15 cellular contexts compared by ENCODE assay signal in genomic region chr7:150944066-150945042, GRCh38. TPM values are rescaled to one million over a fixed set of nuclear protein-coding genes. Genes with fewer than 3 reads are reported as not detected.
DNase-seq lines count a peak whose midpoint lies in the region; ATAC-seq and TF ChIP-seq lines count a peak whose summit lies in the region.
"Had no signal": no experiment of that assay in that cellular context is flagged by ENCODE, and none has a peak within 500 bp of the region (broad histone marks: within the 10 kb centered on the region; RNA-seq: fewer than 3 reads in every experiment).

No MANE protein-coding gene starts in this region.

- peaks cover 44% of the 10 kb centered on the region for H3K27me3 ChIP-seq in left ventricle myocardium inferior (ENCODE audit: low read depth)
- no peaks in the 10 kb centered on the region for H3K27me3 ChIP-seq in CD8-positive, alpha-beta T cell (ENCODE audit: insufficient read depth, low read length)
- peaks cover 10% of the 10 kb centered on the region for H3K27me3 ChIP-seq in thyroid gland

- no peak overlapping the region for H3K4me3 ChIP-seq in left ventricle myocardium inferior
- no peak overlapping the region for H3K4me3 ChIP-seq in CD8-positive, alpha-beta T cell (ENCODE audit: low read depth, low read length)
- no peak overlapping the region for H3K4me3 ChIP-seq in thyroid gland (replicated peaks in 1 of 3)
- H3K4me3 ChIP-seq: tibial artery had no signal

- no peaks in the 10 kb centered on the region for H3K9me3 ChIP-seq in left ventricle myocardium inferior (replicated peaks)
- no peaks in the 10 kb centered on the region for H3K9me3 ChIP-seq in CD8-positive, alpha-beta T cell (ENCODE audit: low read length)
- H3K9me3 ChIP-seq in thyroid gland = no peaks in the 10 kb centered on the region
- H3K9me3 ChIP-seq: tibial artery had no signal

- H3K4me1 ChIP-seq in left ventricle myocardium inferior = peaks cover 61% of the 10 kb centered on the region
- peaks cover 21% of the 10 kb centered on the region for H3K4me1 ChIP-seq in CD8-positive, alpha-beta T cell (ENCODE audit: insufficient read depth, low read length)
- peaks cover 0 to 4% of the 10 kb centered on the region in 2 donors for H3K4me1 ChIP-seq in thyroid gland

- POLR2A ChIA-PET in CD8-positive, alpha-beta T cell (lab: Charles Lee) = no interaction called here

- TF ChIP-seq POLR2A in thyroid gland (IDR thresholded peaks at IDR 0.05) = no peak

- H3K27ac ChIP-seq in left ventricle myocardium inferior (replicated peaks) (peak overlapping the region; percentile 85), thyroid gland (no peak overlapping the region)
- H3K27ac ChIP-seq in CD8-positive, alpha-beta T cell (ENCODE audit: low read depth, low read length) = no peak overlapping the region
- H3K27ac ChIP-seq: tibial artery had no signal

- no peaks in the 10 kb centered on the region for H3K36me3 Mint-ChIP-seq in chondrocyte (ENCODE audit: low read depth)
- H3K36me3 Mint-ChIP-seq in nephron (ENCODE audit: low read depth) = peaks cover 1% of the 10 kb centered on the region
- H3K36me3 Mint-ChIP-seq in CD8-positive, alpha-beta T cell = no peaks in the 10 kb centered on the region
- H3K36me3 Mint-ChIP-seq: activated naive CD4-positive, alpha-beta T cell treated with anti-CD3 and anti-CD28 coated beads, Interleukin-2, amount 50 U/mL, for 72 hours had no signal

- CTCF ChIA-PET in CD8-positive, alpha-beta T cell (lab: Charles Lee) = no interaction called here

- DNase-seq in left ventricle myocardium inferior (no peak), left cardiac atrium (no peak), chondrocyte (ENCODE audit: low spot score) (peak; percentile 70), germinal center (ENCODE audit: low spot score) (no peak), thyroid gland (no peak)
- DNase-seq in CD8-positive, alpha-beta T cell = no peak
- DNase-seq: central memory CD4-positive, alpha-beta T cell; NCI-H2029; NCI-H526 treated with DMSO at 0.1 percent for 48 hours; OCI-M1 had no signal

- 88 to 94% methylated on average over 5 to 6 of the region's 6 CpGs for WGBS in thyroid gland, 2 donors

- no peaks in the 10 kb centered on the region for H3K9me3 Mint-ChIP-seq in chondrocyte (ENCODE audit: low read depth)
- no peaks in the 10 kb centered on the region for H3K9me3 Mint-ChIP-seq in nephron
- no peaks in the 10 kb centered on the region for H3K9me3 Mint-ChIP-seq in CD8-positive, alpha-beta T cell
- H3K9me3 Mint-ChIP-seq: activated naive CD4-positive, alpha-beta T cell treated with anti-CD3 and anti-CD28 coated beads, Interleukin-2, amount 50 U/mL, for 72 hours had no signal

- H3K36me3 ChIP-seq in left ventricle myocardium inferior (no peaks in the 10 kb centered on the region), thyroid gland (no peaks in the 10 kb centered on the region)
- H3K36me3 ChIP-seq in CD8-positive, alpha-beta T cell (ENCODE audit: insufficient read depth, low read length) = no peaks in the 10 kb centered on the region
- H3K36me3 ChIP-seq: tibial artery had no signal

- H3K4me1 Mint-ChIP-seq in chondrocyte (ENCODE audit: low read depth) (peaks cover 3% of the 10 kb centered on the region), nephron (peaks cover 26% of the 10 kb centered on the region)
- H3K4me1 Mint-ChIP-seq in CD8-positive, alpha-beta T cell (ENCODE audit: low read depth) = peaks cover 18% of the 10 kb centered on the region

- H3K27me3 Mint-ChIP-seq in chondrocyte (ENCODE audit: low read depth) = peaks cover 6% of the 10 kb centered on the region
- H3K27me3 Mint-ChIP-seq in nephron (ENCODE audit: low read depth) = no peaks in the 10 kb centered on the region
- peaks cover 6% of the 10 kb centered on the region for H3K27me3 Mint-ChIP-seq in CD8-positive, alpha-beta T cell (ENCODE audit: low read depth)

- TF ChIP-seq CTCF in left ventricle myocardium inferior (IDR thresholded peaks at IDR 0.05; ENCODE audit: borderline replicate concordance) (no peak), chondrocyte (IDR thresholded peaks at IDR 0.05) (no peak), nephron (IDR thresholded peaks at IDR 0.05; ENCODE audit: unreplicated experiment in 3 of 3) (no peak), thyroid gland (IDR thresholded peaks at IDR 0.05) (no peak)
- TF ChIP-seq CTCF in CD8-positive, alpha-beta T cell (IDR thresholded peaks at IDR 0.05) = no peak

- intact Hi-C loops in left ventricle myocardium inferior (cut with micrococcal nuclease) (no loop called here), left cardiac atrium (cut with DNase I) (loop anchor here in 1 of 2 donors (5.0 kb wide), 1 partner anchor 37 kb away; no protein-coding TSS in a partner anchor), thyroid gland (cut with DNase I) (no loop called here)
- intact Hi-C loops in CD8-positive, alpha-beta T cell (cut with DNase I, micrococcal nuclease) = no loop called here

- H3K4me3 Mint-ChIP-seq in chondrocyte (ENCODE audit: unreplicated experiment) = no peak overlapping the region
- H3K4me3 Mint-ChIP-seq in nephron = no peak overlapping the region
- no peak overlapping the region for H3K4me3 Mint-ChIP-seq in CD8-positive, alpha-beta T cell

- H3K27ac Mint-ChIP-seq in chondrocyte (ENCODE audit: unreplicated experiment) (no peak overlapping the region), nephron (peak overlapping the region in 2 of 3 experiments; percentile 31 to 78)
- no peak overlapping the region for H3K27ac Mint-ChIP-seq in CD8-positive, alpha-beta T cell
- H3K27ac Mint-ChIP-seq: activated naive CD4-positive, alpha-beta T cell treated with anti-CD3 and anti-CD28 coated beads, Interleukin-2, amount 50 U/mL, for 72 hours had no signal

- ATAC-seq in left cardiac atrium (no peak), GM19397 (IDR thresholded peaks at IDR 0.05; ENCODE audit: unreplicated experiment) (no peak)
- ATAC-seq in CD8-positive, alpha-beta T cell = no peak
- ATAC-seq: activated naive CD4-positive, alpha-beta T cell treated with anti-CD3 and anti-CD28 coated beads, Interleukin-2, amount 50 U/mL, for 72 hours had no signal

RNA-seq across cellular contexts. Expression of gene KCNH2, which starts 33.8 kb away (rescaled TPM):
- total RNA-seq in left ventricle myocardium inferior (94.1 TPM), left cardiac atrium (10 to 100 TPM; 59.1 to 82.1 TPM), chondrocyte (0.19 to 0.33 TPM (median 0.30 TPM) in 3 replicates), thyroid gland (under 1 TPM; 0.33 to 0.93 (median 0.63) TPM)
- total RNA-seq in CD8-positive, alpha-beta T cell = under 1 TPM; 0.90 to 0.97 TPM

RNA-seq across cellular contexts. Expression of gene NOS3, which starts 46.5 kb away (rescaled TPM):
- 12.6 TPM for total RNA-seq in left ventricle myocardium inferior
- total RNA-seq in left cardiac atrium = 10 to 100 TPM; 13.1 to 63.9 TPM
- not detected in 3 replicates for total RNA-seq in chondrocyte
- total RNA-seq in CD8-positive, alpha-beta T cell = 1 to 10 TPM; 1.1 to 1.4 TPM
- total RNA-seq in thyroid gland = 1 to 10 TPM; 5.2 to 8.1 (median 6.3) TPM
- total RNA-seq: myocyte had no signal

Comparison
In these comparisons a context has a peak if more than half of its experiments do, and no peak if none do; other contexts are left out.
1. H3K27ac Mint-ChIP-seq: peak in nephron (2 of 3); none in chondrocyte (single experiment) and CD8-positive, alpha-beta T cell (single experiment).
2. RNA of gene KCNH2, which starts 33.8 kb away (total RNA-seq): 94.1 TPM in left ventricle myocardium inferior (single experiment) and 59.1 to 82.1 TPM in left cardiac atrium; 0.90 to 0.97 TPM in CD8-positive, alpha-beta T cell, 0.33 to 0.93 TPM in thyroid gland and 0.19 to 0.33 TPM in chondrocyte; every median in the first group is over 10 times any median in the second.